1 cellular context compared by ENCODE assay signal in the genomic region with DNA sequence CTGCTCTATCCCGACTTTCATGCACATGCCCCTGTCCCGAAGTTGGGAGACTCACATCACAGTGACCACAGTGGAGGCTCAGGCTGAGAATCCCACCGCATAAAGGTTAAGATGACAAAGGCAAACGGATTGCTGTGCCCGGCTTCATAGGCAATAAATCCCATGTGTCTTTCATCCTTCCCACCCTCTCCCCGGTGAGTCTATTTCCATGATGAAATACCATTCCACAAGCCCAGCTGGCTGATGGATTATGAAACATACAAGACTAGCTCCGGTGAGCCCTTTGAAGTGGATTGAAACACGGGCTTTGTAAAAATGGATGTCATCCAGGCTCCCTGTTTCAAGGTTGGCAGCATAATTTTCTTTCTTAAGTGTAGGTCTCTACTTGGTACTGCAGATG.
TF ChIP-seq lines count a peak whose summit lies in the region.

No MANE protein-coding gene starts in this region.

TF ChIP-seq in HepG2, 621 proteins besides CTCF, POLR2A, EP300 and RAD21 (continued from another document):
- TF ChIP-seq, protein P1, sequence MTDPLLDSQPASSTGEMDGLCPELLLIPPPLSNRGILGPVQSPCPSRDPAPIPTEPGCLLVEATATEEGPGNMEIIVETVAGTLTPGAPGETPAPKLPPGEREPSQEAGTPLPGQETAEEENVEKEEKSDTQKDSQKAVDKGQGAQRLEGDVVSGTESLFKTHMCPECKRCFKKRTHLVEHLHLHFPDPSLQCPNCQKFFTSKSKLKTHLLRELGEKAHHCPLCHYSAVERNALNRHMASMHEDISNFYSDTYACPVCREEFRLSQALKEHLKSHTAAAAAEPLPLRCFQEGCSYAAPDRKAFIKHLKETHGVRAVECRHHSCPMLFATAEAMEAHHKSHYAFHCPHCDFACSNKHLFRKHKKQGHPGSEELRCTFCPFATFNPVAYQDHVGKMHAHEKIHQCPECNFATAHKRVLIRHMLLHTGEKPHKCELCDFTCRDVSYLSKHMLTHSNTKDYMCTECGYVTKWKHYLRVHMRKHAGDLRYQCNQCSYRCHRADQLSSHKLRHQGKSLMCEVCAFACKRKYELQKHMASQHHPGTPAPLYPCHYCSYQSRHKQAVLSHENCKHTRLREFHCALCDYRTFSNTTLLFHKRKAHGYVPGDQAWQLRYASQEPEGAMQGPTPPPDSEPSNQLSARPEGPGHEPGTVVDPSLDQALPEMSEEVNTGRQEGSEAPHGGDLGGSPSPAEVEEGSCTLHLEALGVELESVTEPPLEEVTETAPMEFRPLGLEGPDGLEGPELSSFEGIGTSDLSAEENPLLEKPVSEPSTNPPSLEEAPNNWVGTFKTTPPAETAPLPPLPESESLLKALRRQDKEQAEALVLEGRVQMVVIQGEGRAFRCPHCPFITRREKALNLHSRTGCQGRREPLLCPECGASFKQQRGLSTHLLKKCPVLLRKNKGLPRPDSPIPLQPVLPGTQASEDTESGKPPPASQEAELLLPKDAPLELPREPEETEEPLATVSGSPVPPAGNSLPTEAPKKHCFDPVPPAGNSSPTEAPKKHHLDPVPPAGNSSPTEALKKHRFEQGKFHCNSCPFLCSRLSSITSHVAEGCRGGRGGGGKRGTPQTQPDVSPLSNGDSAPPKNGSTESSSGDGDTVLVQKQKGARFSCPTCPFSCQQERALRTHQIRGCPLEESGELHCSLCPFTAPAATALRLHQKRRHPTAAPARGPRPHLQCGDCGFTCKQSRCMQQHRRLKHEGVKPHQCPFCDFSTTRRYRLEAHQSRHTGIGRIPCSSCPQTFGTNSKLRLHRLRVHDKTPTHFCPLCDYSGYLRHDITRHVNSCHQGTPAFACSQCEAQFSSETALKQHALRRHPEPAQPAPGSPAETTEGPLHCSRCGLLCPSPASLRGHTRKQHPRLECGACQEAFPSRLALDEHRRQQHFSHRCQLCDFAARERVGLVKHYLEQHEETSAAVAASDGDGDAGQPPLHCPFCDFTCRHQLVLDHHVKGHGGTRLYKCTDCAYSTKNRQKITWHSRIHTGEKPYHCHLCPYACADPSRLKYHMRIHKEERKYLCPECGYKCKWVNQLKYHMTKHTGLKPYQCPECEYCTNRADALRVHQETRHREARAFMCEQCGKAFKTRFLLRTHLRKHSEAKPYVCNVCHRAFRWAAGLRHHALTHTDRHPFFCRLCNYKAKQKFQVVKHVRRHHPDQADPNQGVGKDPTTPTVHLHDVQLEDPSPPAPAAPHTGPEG (CRISPR knock-in tag; IDR thresholded peaks at IDR 0.05), result no peak
- no peak for TF ChIP-seq ZBTB7A (CRISPR knock-in tag; IDR thresholded peaks at IDR 0.05)
- TF ChIP-seq HNF4G (IDR thresholded peaks at IDR 0.05; ENCODE audit: borderline replicate concordance, low read depth, low read length), result no peak
- TF ChIP-seq HNF4G (CRISPR knock-in tag; IDR thresholded peaks at IDR 0.05; ENCODE audit: borderline replicate concordance, low read depth), result no peak
- TF ChIP-seq, protein P2, sequence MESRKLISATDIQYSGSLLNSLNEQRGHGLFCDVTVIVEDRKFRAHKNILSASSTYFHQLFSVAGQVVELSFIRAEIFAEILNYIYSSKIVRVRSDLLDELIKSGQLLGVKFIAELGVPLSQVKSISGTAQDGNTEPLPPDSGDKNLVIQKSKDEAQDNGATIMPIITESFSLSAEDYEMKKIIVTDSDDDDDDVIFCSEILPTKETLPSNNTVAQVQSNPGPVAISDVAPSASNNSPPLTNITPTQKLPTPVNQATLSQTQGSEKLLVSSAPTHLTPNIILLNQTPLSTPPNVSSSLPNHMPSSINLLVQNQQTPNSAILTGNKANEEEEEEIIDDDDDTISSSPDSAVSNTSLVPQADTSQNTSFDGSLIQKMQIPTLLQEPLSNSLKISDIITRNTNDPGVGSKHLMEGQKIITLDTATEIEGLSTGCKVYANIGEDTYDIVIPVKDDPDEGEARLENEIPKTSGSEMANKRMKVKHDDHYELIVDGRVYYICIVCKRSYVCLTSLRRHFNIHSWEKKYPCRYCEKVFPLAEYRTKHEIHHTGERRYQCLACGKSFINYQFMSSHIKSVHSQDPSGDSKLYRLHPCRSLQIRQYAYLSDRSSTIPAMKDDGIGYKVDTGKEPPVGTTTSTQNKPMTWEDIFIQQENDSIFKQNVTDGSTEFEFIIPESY (CRISPR knock-in tag; IDR thresholded peaks at IDR 0.05), result no peak
- TF ChIP-seq, protein P3, sequence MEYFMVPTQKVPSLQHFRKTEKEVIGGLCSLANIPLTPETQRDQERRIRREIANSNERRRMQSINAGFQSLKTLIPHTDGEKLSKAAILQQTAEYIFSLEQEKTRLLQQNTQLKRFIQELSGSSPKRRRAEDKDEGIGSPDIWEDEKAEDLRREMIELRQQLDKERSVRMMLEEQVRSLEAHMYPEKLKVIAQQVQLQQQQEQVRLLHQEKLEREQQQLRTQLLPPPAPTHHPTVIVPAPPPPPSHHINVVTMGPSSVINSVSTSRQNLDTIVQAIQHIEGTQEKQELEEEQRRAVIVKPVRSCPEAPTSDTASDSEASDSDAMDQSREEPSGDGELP (IDR thresholded peaks at IDR 0.05; ENCODE audit: borderline replicate concordance, low read depth), result peak; percentile 34; the same call in 1 of the 2 replicates
- no peak for TF ChIP-seq ZNF3 (CRISPR knock-in tag; IDR thresholded peaks at IDR 0.05)
- peak; percentile 62; the same call in 1 of the 2 replicates for TF ChIP-seq CEBPB (IDR thresholded peaks at IDR 0.05; ENCODE audit: borderline replicate concordance, low read depth, low read length)
- TF ChIP-seq RFXANK (CRISPR knock-in tag; IDR thresholded peaks at IDR 0.05), result no peak
TF ChIP-seq in HepG2: peak in this region for 2.
